8 cellular contexts compared by ENCODE assay signal in the genomic region with DNA sequence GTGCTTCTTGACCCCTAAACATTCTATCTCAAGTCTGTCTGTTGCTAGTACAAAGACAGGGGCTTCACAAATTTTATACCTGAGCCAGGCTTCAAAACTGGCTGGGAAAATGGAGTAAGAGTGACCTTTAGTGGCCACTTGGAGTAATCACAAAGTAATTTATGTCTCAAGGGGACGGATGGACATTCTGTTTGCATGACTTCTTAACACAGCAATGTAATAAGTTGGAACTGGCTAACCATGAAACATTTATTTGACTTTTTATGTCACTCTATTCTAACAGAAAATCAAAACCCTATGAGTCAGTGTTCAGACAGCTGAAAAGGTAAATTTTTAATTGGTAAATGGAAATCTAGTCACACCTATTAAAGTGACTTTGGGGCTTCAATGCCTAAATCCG.
DNase-seq lines count a peak whose midpoint lies in the region; ATAC-seq and TF ChIP-seq lines count a peak whose summit lies in the region.

No MANE protein-coding gene starts in this region.

- peak overlapping the region; percentile 66 for H3K9ac ChIP-seq in adipocyte (ENCODE audit: low read length)

- H3K79me2 ChIP-seq in hepatocyte: no peaks in the 10 kb centered on the region

- no peaks in the 10 kb centered on the region for H3K4me1 Mint-ChIP-seq in Calu3 (ENCODE audit: low read depth, unreplicated experiment)

- ATAC-seq in GM21619 (IDR thresholded peaks at IDR 0.05; ENCODE audit: unreplicated experiment): peak; percentile 42
- ATAC-seq in HG03135 (IDR thresholded peaks at IDR 0.05; ENCODE audit: unreplicated experiment): no peak

- TF ChIP-seq CTCF in Calu3 (IDR thresholded peaks at IDR 0.05; ENCODE audit: unreplicated experiment) (no peak), hepatocyte (IDR thresholded peaks at IDR 0.05; ENCODE audit: poor library complexity) (peak; percentile 79)

- CTCF ChIA-PET in Calu3 (lab: Charles Lee): interaction anchor here (1.2 kb wide), 1 partner anchor 339 kb away, joined by 5 read pairs; no protein-coding TSS in a partner anchor

- no peak overlapping the region for H3K27ac Mint-ChIP-seq in Calu3 (ENCODE audit: unreplicated experiment)

- H3K4me2 ChIP-seq in hepatocyte: no peak overlapping the region

- no peak overlapping the region for H3K27ac ChIP-seq in hepatocyte

- H3K27me3 Mint-ChIP-seq in Calu3 (ENCODE audit: unreplicated experiment): no peaks in the 10 kb centered on the region

- DNase-seq in Calu3 (peak; percentile 13), NCI-H1436 (lab: John Stamatoyannopoulos, UW) (peak; percentile 58), adipocyte (ENCODE audit: low read depth) (peak; percentile 89), hepatocyte (ENCODE audit: low spot score) (peak; percentile 71), superior temporal gyrus (ENCODE audit: extremely low spot score) (peak; percentile 39), UCSD-AML1 (lab: John Stamatoyannopoulos, UW; ENCODE audit: unreplicated experiment) (no peak)

- H3K9me3 ChIP-seq in adipocyte (ENCODE audit: control insufficient read depth, low read length): no peaks in the 10 kb centered on the region
- no peaks in the 10 kb centered on the region for H3K9me3 ChIP-seq in hepatocyte (ENCODE audit: low read depth)

- no peak overlapping the region for H2AFZ ChIP-seq in hepatocyte

- no peaks in the 10 kb centered on the region for H3K36me3 Mint-ChIP-seq in Calu3 (ENCODE audit: insufficient read depth, unreplicated experiment)

- H3K9me2 ChIP-seq in hepatocyte (replicated peaks; ENCODE audit: insufficient read depth): no peaks in the 10 kb centered on the region

- no peaks in the 10 kb centered on the region for H3K9me3 Mint-ChIP-seq in Calu3 (ENCODE audit: low read depth, unreplicated experiment)

- H4K20me1 ChIP-seq in hepatocyte (ENCODE audit: insufficient read depth, poor library complexity, severe bottlenecking): no peaks in the 10 kb centered on the region

- H3K4me3 ChIP-seq in adipocyte (ENCODE audit: low read length) (no peak overlapping the region), hepatocyte (no peak overlapping the region)

- 31% methylated on average over 2 of the region's 2 CpGs for WGBS in hepatocyte (ENCODE audit: low lambda C conversion rate, missing lambda C conversion rate)

- H3K27me3 ChIP-seq in adipocyte (replicated peaks; ENCODE audit: control insufficient read depth, insufficient read depth, low read length): no peaks in the 10 kb centered on the region
- H3K27me3 ChIP-seq in hepatocyte: no peaks in the 10 kb centered on the region

- H3K4me1 ChIP-seq in adipocyte (ENCODE audit: control insufficient read depth, insufficient read depth, low read length): peaks cover 23% of the 10 kb centered on the region
- H3K4me1 ChIP-seq in hepatocyte (ENCODE audit: insufficient read depth): no peaks in the 10 kb centered on the region

- BruUV-seq in Calu3 (replicated peaks; lab: Mats Ljungman, UMichigan): no TSS peak

- H3K36me3 ChIP-seq in adipocyte (ENCODE audit: control insufficient read depth, insufficient read depth, low read length, severe bottlenecking) (no peaks in the 10 kb centered on the region), hepatocyte (replicated peaks; ENCODE audit: insufficient read depth, low read depth) (no peaks in the 10 kb centered on the region)

- H3K4me3 Mint-ChIP-seq in Calu3 (ENCODE audit: low read depth, unreplicated experiment): no peak overlapping the region

- intact Hi-C loops in Calu3 (cut with micrococcal nuclease; ENCODE audit: unreplicated experiment): loop anchor here (1.0 to 5.0 kb wide), 7 partner anchors 151 to 1010 kb away; no protein-coding TSS in a partner anchor
